ENCODE assay signal across 8 cellular contexts in the genomic region with DNA sequence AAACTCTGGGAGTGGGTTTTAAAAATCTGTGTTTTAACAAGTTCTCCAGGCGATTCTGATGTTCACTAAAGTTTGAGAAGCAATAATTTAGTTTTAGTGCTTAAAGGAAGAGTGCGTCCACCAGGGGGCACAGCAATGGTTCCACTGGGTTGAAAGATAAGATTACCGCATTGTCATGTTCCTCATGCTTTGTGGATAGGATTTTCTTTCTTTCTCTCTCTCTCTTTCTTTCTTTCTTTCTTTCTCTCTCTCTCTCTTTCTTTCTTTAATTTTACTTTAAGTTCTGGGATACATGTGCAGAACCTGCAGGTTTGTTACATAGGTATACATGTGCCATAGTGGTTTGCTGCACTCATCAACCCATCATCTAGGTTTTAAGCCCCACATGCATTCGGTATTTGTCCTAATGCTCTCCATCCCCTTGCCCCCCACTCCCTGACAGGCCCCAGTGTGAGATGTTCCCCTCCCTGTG. TPM values are rescaled to one million over a fixed set of nuclear protein-coding genes. Genes with fewer than 3 reads are reported as not detected.
DNase-seq lines count a peak whose midpoint lies in the region; ATAC-seq, FAIRE-seq and TF ChIP-seq lines count a peak whose summit lies in the region.
"Not testable (repeated sequence)": the region's sequence is repeated elsewhere in the genome, so short reads cannot be mapped to it uniquely, and the experiment has no call there.

No MANE protein-coding gene starts in this region.

- intact Hi-C loops in mammary epithelial cell (cut with micrococcal nuclease) = loop anchor here (1.0 to 2.0 kb wide), 4 partner anchors 33 to 176 kb away; a partner anchor contains a TSS
- intact Hi-C loops in spleen (cut with DNase I; ENCODE audit: low total_unique reads) = loop anchor here (2.0 kb wide), 1 partner anchor 107 kb away; no protein-coding TSS in a partner anchor

- CTCF ChIA-PET in mammary epithelial cell (lab: Charles Lee; ENCODE audit: low non-redundant PET) = not testable (repeated sequence)

- dilution Hi-C loops in mammary epithelial cell (cut with HindIII; ENCODE audit: low sequenced_read_pairs) = not testable (repeated sequence)

- DNase-seq in NCI-H526 treated with DMSO at 0.1 percent for 48 hours (lab: John Stamatoyannopoulos, UW) (peak; percentile 24), mammary epithelial cell (peak; percentile 51), iPS-NIHi11 (ENCODE audit: low spot score) (peak; percentile 65), spleen (peak; percentile 90)
- peak; percentile 67 to 73 for DNase-seq in activated CD4-positive, alpha-beta T cell treated with anti-CD3 and anti-CD28 coated beads for 24 hours (ENCODE audit: low read depth in 2 of 2)

- not testable (repeated sequence) for H3K4me3 ChIP-seq in mammary epithelial cell (replicated peaks in 1 of 3; ENCODE audit: insufficient read depth in 1 of 3, low read depth in 2 of 3, low read length in 3 of 3); spleen

- H2AFZ ChIP-seq in mammary epithelial cell (ENCODE audit: low read depth, low read length) = not testable (repeated sequence)

- H3K27ac ChIP-seq in mammary epithelial cell (ENCODE audit: insufficient read depth, low read depth, low read length) = not testable (repeated sequence)
- H3K27ac ChIP-seq in spleen = peak overlapping the region in 1 of 8 donors; percentile 43

- BruUV-seq in mammary epithelial cell (replicated peaks; lab: Mats Ljungman, UMichigan) = not testable (repeated sequence)

- WGBS in mammary epithelial cell (ENCODE audit: low coverage, missing lambda C conversion rate) = 39% methylated on average over 4 of the region's 4 CpGs
- 18 to 33% (median 21%) methylated on average over 4 of the region's 4 CpGs for WGBS in spleen, 5 donors

- in situ Hi-C loops in mammary epithelial cell (cut with MboI; ENCODE audit: low sequenced_read_pairs in 2 of 2) = not testable (repeated sequence)

- not testable (repeated sequence) for H3K9ac ChIP-seq in mammary epithelial cell (ENCODE audit: insufficient read depth, low read length)

- not testable (repeated sequence) for H3K4me2 ChIP-seq in mammary epithelial cell (ENCODE audit: insufficient read depth, low read depth, low read length)

- not testable (repeated sequence) for H4K20me1 ChIP-seq in mammary epithelial cell (ENCODE audit: insufficient read depth, low read length)

- TF ChIP-seq POLR2A in spleen (IDR thresholded peaks at IDR 0.05) = not testable (repeated sequence)

- FAIRE-seq in A204.1 (lab: Jason Lieb, UNC) = peak; percentile 93

- H3K4me1 ChIP-seq in mammary epithelial cell (ENCODE audit: insufficient read depth, low read length); spleen: not testable (repeated sequence)

- H3K27me3 ChIP-seq in mammary epithelial cell (ENCODE audit: insufficient read depth, low read length); spleen (replicated peaks in 1 of 7): not testable (repeated sequence)

- ATAC-seq in GM18520 (IDR thresholded peaks at IDR 0.05; ENCODE audit: unreplicated experiment) = peak; percentile 58
- ATAC-seq in HG03432 (IDR thresholded peaks at IDR 0.05; ENCODE audit: unreplicated experiment) = peak; percentile 84

- TF ChIP-seq CTCF in mammary epithelial cell (conservative IDR thresholded peaks at IDR 0.05 in 1 of 2, IDR thresholded peaks at IDR 0.05 in 1 of 2; ENCODE audit: extremely low read depth in 1 of 2, insufficient read depth in 1 of 2, low read depth in 1 of 2, low read length in 2 of 2) (peak; percentile 50 to 78), spleen (IDR thresholded peaks at IDR 0.05 in 8 of 11, conservative IDR thresholded peaks at IDR 0.05 in 3 of 11) (peak; percentile 54 to 88 (median 76))

- not testable (repeated sequence) for H3K9me3 ChIP-seq in mammary epithelial cell (replicated peaks; ENCODE audit: insufficient read depth, low read length); spleen

- H3K36me3 ChIP-seq in mammary epithelial cell (ENCODE audit: insufficient read depth, low read length); spleen: not testable (repeated sequence)

- not testable (repeated sequence) for H3K79me2 ChIP-seq in mammary epithelial cell (ENCODE audit: insufficient read depth, low read length)

RNA-seq across cellular contexts. Expression of a gene that starts 33.0 kb away (rescaled TPM):
- 1 to 10 TPM; 2.8 to 3.2 TPM for total RNA-seq in mammary epithelial cell
- polyA plus RNA-seq in mammary epithelial cell = 4.3 TPM
- polyA minus RNA-seq in mammary epithelial cell = not detected
- total RNA-seq in spleen = 100 to 1,000 TPM in 3 of 7 donors, 10 to 100 TPM in 4; 62.0 to 156 (median 95.6) TPM
- polyA plus RNA-seq in spleen = 10 to 100 TPM; 19.5 to 27.5 (median 19.6) TPM

RNA-seq across cellular contexts. Expression of a gene that starts 42.0 kb away (rescaled TPM):
- not detected for total RNA-seq in mammary epithelial cell
- polyA plus RNA-seq in mammary epithelial cell = not detected
- not detected for polyA minus RNA-seq in mammary epithelial cell
- not detected for total RNA-seq in spleen
- not detected for polyA plus RNA-seq in spleen

Comparison
In these comparisons a context has a peak if more than half of its experiments do, and no peak if none do; other contexts are left out.
1. DNase-seq: peak in every context shown above with its lines; median percentile 90 in spleen; 70 in activated CD4-positive, alpha-beta T cell treated with anti-CD3 and anti-CD28 coated beads for 24 hours; 65 in iPS-NIHi11; 51 in mammary epithelial cell; 24 in NCI-H526 treated with DMSO at 0.1 percent for 48 hours.
2. RNA of a gene that starts 33.0 kb away (total RNA-seq): 62.0 to 156 TPM in spleen; 2.8 to 3.2 TPM in mammary epithelial cell; every median in the first group is over 10 times any median in the second.